In genomic region chrX:103656623-103657022, GRCh38 we compare ENCODE assay signal across 1 cellular context.
TF ChIP-seq lines count a peak whose summit lies in the region.

No MANE protein-coding gene starts in this region.

TF ChIP-seq in WTC11, 78 proteins besides CTCF, POLR2A, EP300 and RAD21 (continued from another document):
- TF ChIP-seq FOXP4 (CRISPR knock-in tag; IDR thresholded peaks at IDR 0.05) (no peak), ZNF532 (CRISPR knock-in tag; IDR thresholded peaks at IDR 0.05; ENCODE audit: borderline replicate concordance) (no peak), SMAD4 (CRISPR knock-in tag; IDR thresholded peaks at IDR 0.05) (no peak), ATF2 (CRISPR knock-in tag; IDR thresholded peaks at IDR 0.05; ENCODE audit: borderline replicate concordance, low read depth) (no peak), TCF7 (CRISPR knock-in tag; IDR thresholded peaks at IDR 0.05; ENCODE audit: low read depth) (no peak), FOXJ3 (CRISPR knock-in tag; IDR thresholded peaks at IDR 0.05; ENCODE audit: borderline replicate concordance) (no peak), NR3C1 (CRISPR knock-in tag; conservative IDR thresholded peaks at IDR 0.05; ENCODE audit: low read depth) (no peak), NFE2L1 (CRISPR knock-in tag; IDR thresholded peaks at IDR 0.05) (no peak), MXD4 (CRISPR knock-in tag; IDR thresholded peaks at IDR 0.05; ENCODE audit: borderline replicate concordance) (no peak), NFATC4 (CRISPR knock-in tag; IDR thresholded peaks at IDR 0.05) (no peak), ZNF425 (CRISPR knock-in tag; conservative IDR thresholded peaks at IDR 0.05) (no peak), MAX (CRISPR knock-in tag; IDR thresholded peaks at IDR 0.05) (no peak), SMAD3 (CRISPR knock-in tag; IDR thresholded peaks at IDR 0.05; ENCODE audit: borderline replicate concordance) (no peak)
